Comparison of ENCODE assay signal across 20 cellular contexts in the genomic region with DNA sequence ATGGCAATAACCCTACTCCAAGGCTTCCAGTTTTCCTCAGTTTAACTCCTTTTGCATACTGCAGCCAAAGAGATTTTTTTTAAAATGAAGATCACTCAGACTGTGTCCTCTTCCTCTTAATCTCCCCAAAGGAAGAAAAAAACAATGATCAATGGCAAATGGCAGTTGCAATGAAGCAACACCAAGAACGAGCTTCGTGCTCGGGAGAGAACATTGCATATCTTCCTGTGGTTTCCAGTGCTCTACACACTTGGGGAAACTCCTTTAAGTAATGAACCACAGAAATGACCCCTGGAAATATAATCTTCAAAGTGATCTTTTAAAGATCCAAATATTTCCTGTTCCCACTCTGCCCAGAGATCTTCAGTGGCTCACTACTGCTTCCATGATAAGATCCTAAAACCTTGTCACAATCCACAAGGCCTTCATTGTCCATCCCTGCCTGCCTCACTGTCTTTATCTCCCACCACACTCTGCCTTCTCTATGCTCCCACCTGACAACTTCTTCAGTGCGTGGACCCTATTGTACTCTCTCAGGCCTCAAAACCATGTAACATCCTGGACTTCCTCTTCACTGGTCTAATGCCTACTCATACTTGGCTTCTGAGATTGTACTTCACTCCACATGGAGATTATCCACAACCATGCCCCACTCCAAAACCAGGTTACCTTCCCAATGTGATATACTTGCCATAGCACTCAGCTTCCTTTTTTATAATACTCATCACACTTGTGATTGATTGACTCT.
"Had no signal": no experiment of that assay in that cellular context is flagged by ENCODE, and none has a peak within 500 bp of the region (broad histone marks: within the 10 kb centered on the region; RNA-seq: fewer than 3 reads in every experiment).

No MANE protein-coding gene starts in this region.

- H3K9me3 ChIP-seq: body of pancreas, colonic mucosa, thoracic aorta had no signal

- H3K36me3 ChIP-seq: colonic mucosa, thoracic aorta had no signal

- H3K27me3 ChIP-seq: body of pancreas, colonic mucosa had no signal

- H3K27ac ChIP-seq: body of pancreas, colonic mucosa, thoracic aorta had no signal

- H3K4me1 ChIP-seq: body of pancreas, colonic mucosa had no signal

- H3K4me3 Mint-ChIP-seq: activated CD4-positive, alpha-beta T cell treated with anti-CD3 and anti-CD28 coated beads for 36 hours; activated CD8-positive, alpha-beta memory T cell treated with anti-CD3 and anti-CD28 coated beads, Interleukin-2, amount 10 ng/mL, durations not matched to agents 7 days and 5 days; activated naive CD8-positive, alpha-beta T cell treated with anti-CD3 and anti-CD28 coated beads, Interleukin-2, amount 10 ng/mL, durations not matched to agents 7 days and 5 days; nephron; stimulated activated naive B cell treated with anti-CD40 and anti-IgM and Interleukin-4, amounts not matched to agents 10 μg/mL and 1 μg/mL and 100 μg/mL, for 72 hours; T-helper 2 cell treated with Interferon-gamma antibody and Interleukin-4, amounts not matched to agents 5 μg/mL and 100 μg/mL, for 36 hours; WTC11 had no signal

- ATAC-seq: activated CD4-positive, alpha-beta T cell treated with anti-CD3 and anti-CD28 coated beads for 36 hours; activated CD8-positive, alpha-beta memory T cell treated with anti-CD3 and anti-CD28 coated beads, Interleukin-2, amount 10 ng/mL, durations not matched to agents 7 days and 5 days; body of pancreas; left lobe of liver; stimulated activated naive B cell treated with anti-CD40 and anti-IgM and Interleukin-4, amounts not matched to agents 10 μg/mL and 1 μg/mL and 100 μg/mL, for 72 hours; WTC11 had no signal

- H3K27ac Mint-ChIP-seq: activated CD4-positive, alpha-beta T cell treated with anti-CD3 and anti-CD28 coated beads for 36 hours; activated CD8-positive, alpha-beta memory T cell treated with anti-CD3 and anti-CD28 coated beads, Interleukin-2, amount 10 ng/mL, durations not matched to agents 7 days and 5 days; activated naive CD8-positive, alpha-beta T cell treated with anti-CD3 and anti-CD28 coated beads, Interleukin-2, amount 10 ng/mL, durations not matched to agents 7 days and 5 days; activated T-helper 2 cell treated with anti-CD3 and anti-CD28 coated beads, Interferon-gamma antibody, Interleukin-2, Interleukin-4, amounts not matched to agents 10 μg/mL and 5 μg/mL and 100 μg/mL, durations not matched to agents 14 hours and 24 hours and 36 hours; nephron; stimulated activated naive B cell treated with anti-CD40 and anti-IgM and Interleukin-4, amounts not matched to agents 10 μg/mL and 1 μg/mL and 100 μg/mL, for 72 hours; T-helper 2 cell treated with Interferon-gamma antibody and Interleukin-4, amounts not matched to agents 5 μg/mL and 100 μg/mL, for 36 hours; WTC11 had no signal

- DNase-seq: activated CD4-positive, alpha-beta T cell treated with anti-CD3 and anti-CD28 coated beads for 36 hours; activated CD4-positive, alpha-beta T cell treated with anti-CD3 and anti-CD28 coated beads, Interleukin-2, amount 50 U/mL, for 48 hours; activated CD8-positive, alpha-beta memory T cell treated with anti-CD3 and anti-CD28 coated beads, Interleukin-2, amount 10 ng/mL, durations not matched to agents 7 days and 5 days; activated naive CD4-positive, alpha-beta T cell treated with Interleukin-2 at 50 U/mL for 16 hours; activated naive CD8-positive, alpha-beta T cell treated with anti-CD3 and anti-CD28 coated beads, Interleukin-2, amount 10 ng/mL, durations not matched to agents 7 days and 5 days; body of pancreas; central memory CD4-positive, alpha-beta T cell; colonic mucosa; kidney; midbrain; nucleus accumbens; retina; stimulated activated naive B cell treated with anti-CD40 and anti-IgM and Interleukin-4, amounts not matched to agents 10 μg/mL and 1 μg/mL and 100 μg/mL, for 72 hours had no signal

- H3K4me1 Mint-ChIP-seq: activated CD4-positive, alpha-beta T cell treated with anti-CD3 and anti-CD28 coated beads for 36 hours; activated CD8-positive, alpha-beta memory T cell treated with anti-CD3 and anti-CD28 coated beads, Interleukin-2, amount 10 ng/mL, durations not matched to agents 7 days and 5 days; activated naive CD8-positive, alpha-beta T cell treated with anti-CD3 and anti-CD28 coated beads, Interleukin-2, amount 10 ng/mL, durations not matched to agents 7 days and 5 days; nephron; stimulated activated naive B cell treated with anti-CD40 and anti-IgM and Interleukin-4, amounts not matched to agents 10 μg/mL and 1 μg/mL and 100 μg/mL, for 72 hours; WTC11 had no signal

- H3K36me3 Mint-ChIP-seq: activated CD8-positive, alpha-beta memory T cell treated with anti-CD3 and anti-CD28 coated beads, Interleukin-2, amount 10 ng/mL, durations not matched to agents 7 days and 5 days; activated naive CD8-positive, alpha-beta T cell treated with anti-CD3 and anti-CD28 coated beads, Interleukin-2, amount 10 ng/mL, durations not matched to agents 7 days and 5 days had no signal

- H3K27me3 Mint-ChIP-seq: activated CD4-positive, alpha-beta T cell treated with anti-CD3 and anti-CD28 coated beads for 36 hours; activated CD8-positive, alpha-beta memory T cell treated with anti-CD3 and anti-CD28 coated beads, Interleukin-2, amount 10 ng/mL, durations not matched to agents 7 days and 5 days; activated naive CD8-positive, alpha-beta T cell treated with anti-CD3 and anti-CD28 coated beads, Interleukin-2, amount 10 ng/mL, durations not matched to agents 7 days and 5 days; stimulated activated naive B cell treated with anti-CD40 and anti-IgM and Interleukin-4, amounts not matched to agents 10 μg/mL and 1 μg/mL and 100 μg/mL, for 72 hours had no signal

- H3K4me3 ChIP-seq: body of pancreas, colonic mucosa, lung, thoracic aorta had no signal
